Comparison of ENCODE assay signal across 1 cellular context in genomic region chr6:41894366-41895299, GRCh38.
TF ChIP-seq lines count a peak whose summit lies in the region.

No MANE protein-coding gene starts in this region.

TF ChIP-seq in K562, 482 proteins besides CTCF, POLR2A, EP300 and RAD21 (continued from another document and continues in another):
- no peak for TF ChIP-seq ZNF778 (CRISPR knock-in tag; IDR thresholded peaks at IDR 0.05)
- no peak for TF ChIP-seq KLF6 (CRISPR knock-in tag; IDR thresholded peaks at IDR 0.05; ENCODE audit: borderline replicate concordance)
- TF ChIP-seq ZNF584 (CRISPR knock-in tag; IDR thresholded peaks at IDR 0.05; ENCODE audit: low read depth) = no peak
- no peak for TF ChIP-seq PYGO2 (tag; IDR thresholded peaks at IDR 0.05)
- TF ChIP-seq, protein P1, sequence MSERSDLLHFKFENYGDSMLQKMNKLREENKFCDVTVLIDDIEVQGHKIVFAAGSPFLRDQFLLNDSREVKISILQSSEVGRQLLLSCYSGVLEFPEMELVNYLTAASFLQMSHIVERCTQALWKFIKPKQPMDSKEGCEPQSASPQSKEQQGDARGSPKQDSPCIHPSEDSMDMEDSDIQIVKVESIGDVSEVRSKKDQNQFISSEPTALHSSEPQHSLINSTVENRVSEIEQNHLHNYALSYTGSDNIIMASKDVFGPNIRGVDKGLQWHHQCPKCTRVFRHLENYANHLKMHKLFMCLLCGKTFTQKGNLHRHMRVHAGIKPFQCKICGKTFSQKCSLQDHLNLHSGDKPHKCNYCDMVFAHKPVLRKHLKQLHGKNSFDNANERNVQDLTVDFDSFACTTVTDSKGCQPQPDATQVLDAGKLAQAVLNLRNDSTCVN (CRISPR knock-in tag; IDR thresholded peaks at IDR 0.05) = no peak
- peak in 1 of 2 experiments; percentile 59; a peak in 2 of 4 replicates for TF ChIP-seq HDAC1 (IDR thresholded peaks at IDR 0.05)
- TF ChIP-seq ZNF589 (CRISPR knock-in tag; IDR thresholded peaks at IDR 0.05; ENCODE audit: low read depth) = no peak
- TF ChIP-seq RFX7 (CRISPR knock-in tag; IDR thresholded peaks at IDR 0.05) = no peak
- TF ChIP-seq POLR2H (tag; IDR thresholded peaks at IDR 0.05; ENCODE audit: low read depth) = no peak
- TF ChIP-seq, protein P2, sequence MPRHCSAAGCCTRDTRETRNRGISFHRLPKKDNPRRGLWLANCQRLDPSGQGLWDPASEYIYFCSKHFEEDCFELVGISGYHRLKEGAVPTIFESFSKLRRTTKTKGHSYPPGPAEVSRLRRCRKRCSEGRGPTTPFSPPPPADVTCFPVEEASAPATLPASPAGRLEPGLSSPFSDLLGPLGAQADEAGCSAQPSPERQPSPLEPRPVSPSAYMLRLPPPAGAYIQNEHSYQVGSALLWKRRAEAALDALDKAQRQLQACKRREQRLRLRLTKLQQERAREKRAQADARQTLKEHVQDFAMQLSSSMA (CRISPR knock-in tag; IDR thresholded peaks at IDR 0.05) = no peak
- TF ChIP-seq, protein P3, sequence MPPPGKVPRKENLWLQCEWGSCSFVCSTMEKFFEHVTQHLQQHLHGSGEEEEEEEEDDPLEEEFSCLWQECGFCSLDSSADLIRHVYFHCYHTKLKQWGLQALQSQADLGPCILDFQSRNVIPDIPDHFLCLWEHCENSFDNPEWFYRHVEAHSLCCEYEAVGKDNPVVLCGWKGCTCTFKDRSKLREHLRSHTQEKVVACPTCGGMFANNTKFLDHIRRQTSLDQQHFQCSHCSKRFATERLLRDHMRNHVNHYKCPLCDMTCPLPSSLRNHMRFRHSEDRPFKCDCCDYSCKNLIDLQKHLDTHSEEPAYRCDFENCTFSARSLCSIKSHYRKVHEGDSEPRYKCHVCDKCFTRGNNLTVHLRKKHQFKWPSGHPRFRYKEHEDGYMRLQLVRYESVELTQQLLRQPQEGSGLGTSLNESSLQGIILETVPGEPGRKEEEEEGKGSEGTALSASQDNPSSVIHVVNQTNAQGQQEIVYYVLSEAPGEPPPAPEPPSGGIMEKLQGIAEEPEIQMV (tag; conservative IDR thresholded peaks at IDR 0.05; ENCODE audit: low read depth) = no peak; the same call in 1 of the 2 replicates
- no peak for TF ChIP-seq WHSC1 (IDR thresholded peaks at IDR 0.05; ENCODE audit: low read length)
- peak; percentile 76; the same call in 1 of the 2 replicates for TF ChIP-seq ELF4 (CRISPR knock-in tag; IDR thresholded peaks at IDR 0.05)
- no peak for TF ChIP-seq NRF1 (conservative IDR thresholded peaks at IDR 0.05 in 1 of 2, IDR thresholded peaks at IDR 0.05 in 1 of 2)
- TF ChIP-seq XRCC5 (IDR thresholded peaks at IDR 0.05; ENCODE audit: low read depth, low read length) = no peak
- TF ChIP-seq PHF20 (IDR thresholded peaks at IDR 0.05; ENCODE audit: partially characterized antibody) = peak; percentile 22
- TF ChIP-seq TEAD1 (CRISPR knock-in tag; IDR thresholded peaks at IDR 0.05) = no peak
- TF ChIP-seq ZNF75A (CRISPR knock-in tag; IDR thresholded peaks at IDR 0.05) = no peak
- TF ChIP-seq, protein P4, sequence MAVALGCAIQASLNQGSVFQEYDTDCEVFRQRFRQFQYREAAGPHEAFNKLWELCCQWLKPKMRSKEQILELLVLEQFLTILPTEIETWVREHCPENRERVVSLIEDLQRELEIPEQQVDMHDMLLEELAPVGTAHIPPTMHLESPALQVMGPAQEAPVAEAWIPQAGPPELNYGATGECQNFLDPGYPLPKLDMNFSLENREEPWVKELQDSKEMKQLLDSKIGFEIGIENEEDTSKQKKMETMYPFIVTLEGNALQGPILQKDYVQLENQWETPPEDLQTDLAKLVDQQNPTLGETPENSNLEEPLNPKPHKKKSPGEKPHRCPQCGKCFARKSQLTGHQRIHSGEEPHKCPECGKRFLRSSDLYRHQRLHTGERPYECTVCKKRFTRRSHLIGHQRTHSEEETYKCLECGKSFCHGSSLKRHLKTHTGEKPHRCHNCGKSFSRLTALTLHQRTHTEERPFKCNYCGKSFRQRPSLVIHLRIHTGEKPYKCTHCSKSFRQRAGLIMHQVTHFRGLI (CRISPR knock-in tag; IDR thresholded peaks at IDR 0.05) = no peak
- TF ChIP-seq SMARCA5 (IDR thresholded peaks at IDR 0.05) = 0 out of 2 replicates have a peak, but pooled peaks have one; percentile 10
- no peak for TF ChIP-seq TEAD4 (IDR thresholded peaks at IDR 0.05; ENCODE audit: low read length)
- TF ChIP-seq TEAD4 (CRISPR knock-in tag; IDR thresholded peaks at IDR 0.05; ENCODE audit: borderline replicate concordance) = no peak
- no peak for TF ChIP-seq HOXB6 (CRISPR knock-in tag; IDR thresholded peaks at IDR 0.05; ENCODE audit: borderline replicate concordance)
- no peak for TF ChIP-seq DDX20 (tag; IDR thresholded peaks at IDR 0.05; ENCODE audit: low read depth)
- TF ChIP-seq KLF10 (CRISPR knock-in tag; IDR thresholded peaks at IDR 0.05) = no peak
- no peak for TF ChIP-seq NFE2L1 (tag; IDR thresholded peaks at IDR 0.05; ENCODE audit: borderline replicate concordance, low read depth)
- no peak for TF ChIP-seq TFE3 (CRISPR knock-in tag; IDR thresholded peaks at IDR 0.05)
- TF ChIP-seq HSF4 (CRISPR knock-in tag; IDR thresholded peaks at IDR 0.05; ENCODE audit: borderline replicate concordance) = no peak
- TF ChIP-seq, protein P5, sequence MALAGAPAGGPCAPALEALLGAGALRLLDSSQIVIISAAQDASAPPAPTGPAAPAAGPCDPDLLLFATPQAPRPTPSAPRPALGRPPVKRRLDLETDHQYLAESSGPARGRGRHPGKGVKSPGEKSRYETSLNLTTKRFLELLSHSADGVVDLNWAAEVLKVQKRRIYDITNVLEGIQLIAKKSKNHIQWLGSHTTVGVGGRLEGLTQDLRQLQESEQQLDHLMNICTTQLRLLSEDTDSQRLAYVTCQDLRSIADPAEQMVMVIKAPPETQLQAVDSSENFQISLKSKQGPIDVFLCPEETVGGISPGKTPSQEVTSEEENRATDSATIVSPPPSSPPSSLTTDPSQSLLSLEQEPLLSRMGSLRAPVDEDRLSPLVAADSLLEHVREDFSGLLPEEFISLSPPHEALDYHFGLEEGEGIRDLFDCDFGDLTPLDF (CRISPR knock-in tag; IDR thresholded peaks at IDR 0.05) = no peak
- 0 out of 2 replicates have a peak, but pooled peaks have one; percentile 10 for TF ChIP-seq ARID1B (IDR thresholded peaks at IDR 0.05)
- peak; percentile 27 for TF ChIP-seq NCOA4 (IDR thresholded peaks at IDR 0.05; ENCODE audit: partially characterized antibody)
- TF ChIP-seq ZNF57 (CRISPR knock-in tag; IDR thresholded peaks at IDR 0.05) = no peak
- no peak for TF ChIP-seq TCFL5 (CRISPR knock-in tag; conservative IDR thresholded peaks at IDR 0.05)
- no peak for TF ChIP-seq RHOXF2B (CRISPR knock-in tag; conservative IDR thresholded peaks at IDR 0.05)
- no peak for TF ChIP-seq RBM34 (IDR thresholded peaks at IDR 0.05; ENCODE audit: borderline replicate concordance, insufficient read depth, low read length)
- no peak for TF ChIP-seq PKNOX1 (IDR thresholded peaks at IDR 0.05)
- no peak for TF ChIP-seq ZNF639 (CRISPR knock-in tag; conservative IDR thresholded peaks at IDR 0.05 in 1 of 2, IDR thresholded peaks at IDR 0.05 in 1 of 2)
- TF ChIP-seq RCOR1 (IDR thresholded peaks at IDR 0.05; ENCODE audit: borderline replicate concordance in 1 of 2, low read depth in 2 of 2, low read length in 2 of 2) = no peak
- peak; percentile 31; the same call in 1 of the 2 replicates for TF ChIP-seq ZNF512 (tag; IDR thresholded peaks at IDR 0.05)
- TF ChIP-seq ZNF695 (CRISPR knock-in tag; IDR thresholded peaks at IDR 0.05) = no peak
- no peak for TF ChIP-seq ZNF707 (CRISPR knock-in tag; conservative IDR thresholded peaks at IDR 0.05)
- peak; percentile 46; the same call in 1 of the 2 replicates for TF ChIP-seq MTA2 (IDR thresholded peaks at IDR 0.05; ENCODE audit: low read depth)
- TF ChIP-seq, protein P6, sequence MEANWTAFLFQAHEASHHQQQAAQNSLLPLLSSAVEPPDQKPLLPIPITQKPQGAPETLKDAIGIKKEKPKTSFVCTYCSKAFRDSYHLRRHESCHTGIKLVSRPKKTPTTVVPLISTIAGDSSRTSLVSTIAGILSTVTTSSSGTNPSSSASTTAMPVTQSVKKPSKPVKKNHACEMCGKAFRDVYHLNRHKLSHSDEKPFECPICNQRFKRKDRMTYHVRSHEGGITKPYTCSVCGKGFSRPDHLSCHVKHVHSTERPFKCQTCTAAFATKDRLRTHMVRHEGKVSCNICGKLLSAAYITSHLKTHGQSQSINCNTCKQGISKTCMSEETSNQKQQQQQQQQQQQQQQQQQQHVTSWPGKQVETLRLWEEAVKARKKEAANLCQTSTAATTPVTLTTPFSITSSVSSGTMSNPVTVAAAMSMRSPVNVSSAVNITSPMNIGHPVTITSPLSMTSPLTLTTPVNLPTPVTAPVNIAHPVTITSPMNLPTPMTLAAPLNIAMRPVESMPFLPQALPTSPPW (CRISPR knock-in tag; IDR thresholded peaks at IDR 0.05) = no peak; the same call in 1 of the 2 replicates
- TF ChIP-seq, protein P7, sequence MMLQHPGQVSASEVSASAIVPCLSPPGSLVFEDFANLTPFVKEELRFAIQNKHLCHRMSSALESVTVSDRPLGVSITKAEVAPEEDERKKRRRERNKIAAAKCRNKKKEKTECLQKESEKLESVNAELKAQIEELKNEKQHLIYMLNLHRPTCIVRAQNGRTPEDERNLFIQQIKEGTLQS (IDR thresholded peaks at IDR 0.05) = no peak
- TF ChIP-seq, protein P7 (CRISPR knock-in tag; conservative IDR thresholded peaks at IDR 0.05) = no peak
- peak; percentile 39; the same call in 1 of the 2 replicates for TF ChIP-seq TOE1 (IDR thresholded peaks at IDR 0.05; ENCODE audit: borderline replicate concordance)
- TF ChIP-seq TOE1 (CRISPR knock-in tag; IDR thresholded peaks at IDR 0.05; ENCODE audit: borderline replicate concordance, low read depth) = no peak
- no peak for TF ChIP-seq ZBTB8A (IDR thresholded peaks at IDR 0.05; ENCODE audit: partially characterized antibody)
- TF ChIP-seq PURB (CRISPR knock-in tag; IDR thresholded peaks at IDR 0.05; ENCODE audit: low read depth) = no peak
- no peak for TF ChIP-seq SETDB1 (IDR thresholded peaks at IDR 0.05; ENCODE audit: low read length)
- TF ChIP-seq ZNF444 (CRISPR knock-in tag; IDR thresholded peaks at IDR 0.05) = no peak
- TF ChIP-seq SREBF1 (IDR thresholded peaks at IDR 0.05; ENCODE audit: borderline replicate concordance, low read depth, low read length) = no peak
- 0 out of 2 replicates have a peak, but pooled peaks have one; percentile 44 for TF ChIP-seq DPF2 (IDR thresholded peaks at IDR 0.05)
